15 cellular contexts compared by ENCODE assay signal in genomic region chr6:168584251-168584650, GRCh38.
DNase-seq lines count a peak whose midpoint lies in the region; ATAC-seq, FAIRE-seq and TF ChIP-seq lines count a peak whose summit lies in the region.
"Had no signal": no experiment of that assay in that cellular context is flagged by ENCODE, and none has a peak within 500 bp of the region (broad histone marks: within the 10 kb centered on the region; RNA-seq: fewer than 3 reads in every experiment).

No MANE protein-coding gene starts in this region.

- CTCF ChIA-PET in Caco-2 (lab: Charles Lee), result no interaction called here

- H3K4me3 Mint-ChIP-seq in astrocyte (ENCODE audit: unreplicated experiment) (no peak overlapping the region), Caco-2 (ENCODE audit: unreplicated experiment) (no peak overlapping the region)

- no peak overlapping the region for H2AFZ ChIP-seq in astrocyte (ENCODE audit: low read depth, low read length)

- POLR2A ChIA-PET in Caco-2 (lab: Charles Lee), result no interaction called here

- no peaks in the 10 kb centered on the region for H3K79me2 ChIP-seq in astrocyte (ENCODE audit: insufficient read depth, low read length)

- no peaks in the 10 kb centered on the region for H4K20me1 ChIP-seq in astrocyte (ENCODE audit: insufficient read depth, low read length)

- H3K27ac ChIP-seq in astrocyte (ENCODE audit: low read depth, low read length), result no peak overlapping the region
- no peak overlapping the region for H3K27ac ChIP-seq in lung (ENCODE audit: low read depth in 1 of 2, low read length in 1 of 2)
- H3K27ac ChIP-seq in thyroid gland, result peak overlapping the region in 2 of 3 donors; percentile 13 to 38
- H3K27ac ChIP-seq: A549, C4-2B had no signal

- no peak for TF ChIP-seq CTCF in astrocyte (IDR thresholded peaks at IDR 0.05; ENCODE audit: insufficient read depth, low read depth, low read length)
- no peak for TF ChIP-seq CTCF in lung (IDR thresholded peaks at IDR 0.05; ENCODE audit: control extremely low read depth, extremely low read depth)
- no peak for TF ChIP-seq CTCF in thyroid gland (IDR thresholded peaks at IDR 0.05)
- no peak for TF ChIP-seq CTCF in Caco-2 (IDR thresholded peaks at IDR 0.05; ENCODE audit: insufficient read depth in 1 of 2, low read depth in 1 of 2, low read length in 1 of 2, severe bottlenecking in 1 of 2, unreplicated experiment in 1 of 2)
- no peak for TF ChIP-seq CTCF in GM10266 (IDR thresholded peaks at IDR 0.05; ENCODE audit: control insufficient read depth, insufficient read depth, low read depth, missing control alignments)

- no peak for TF ChIP-seq POLR2A in thyroid gland (IDR thresholded peaks at IDR 0.05)

- no peak overlapping the region for H3K4me3 ChIP-seq in astrocyte (ENCODE audit: insufficient read depth, low read depth, low read length)
- no peak overlapping the region for H3K4me3 ChIP-seq in lung
- H3K4me3 ChIP-seq in thyroid gland (replicated peaks in 1 of 3), result no peak overlapping the region
- no peak overlapping the region for H3K4me3 ChIP-seq in Caco-2 (ENCODE audit: low read depth, low read length)
- H3K4me3 ChIP-seq: A549, Peyer's patch had no signal

- H3K9me3 ChIP-seq in astrocyte (ENCODE audit: insufficient read depth, low read depth, low read length) (no peaks in the 10 kb centered on the region), lung (ENCODE audit: control insufficient read depth in 2 of 2, insufficient read depth in 1 of 2, low read length in 1 of 2) (peaks cover 0 to 1% of the 10 kb centered on the region in 2 donors), thyroid gland (no peaks in the 10 kb centered on the region), Caco-2 (no peaks in the 10 kb centered on the region)
- H3K9me3 ChIP-seq: A549, Peyer's patch had no signal

- peak; percentile 59 for ATAC-seq in lung (ENCODE audit: insufficient read depth, low FRiP score)
- no peak for ATAC-seq in GM18907 (IDR thresholded peaks at IDR 0.05; ENCODE audit: unreplicated experiment)
- no peak for ATAC-seq in esophagus mucosa
- ATAC-seq: A549 had no signal

- H3K4me1 ChIP-seq in astrocyte (ENCODE audit: insufficient read depth, low read length) (no peaks in the 10 kb centered on the region), lung (ENCODE audit: control insufficient read depth in 2 of 2, insufficient read depth in 2 of 2, low read length in 2 of 2) (no peaks in the 10 kb centered on the region), thyroid gland (peaks cover 10 to 17% of the 10 kb centered on the region in 2 donors), Caco-2 (no peaks in the 10 kb centered on the region)
- H3K4me1 ChIP-seq: A549, Peyer's patch had no signal

- H3K4me1 Mint-ChIP-seq in astrocyte (ENCODE audit: low read depth, unreplicated experiment) (peaks cover 2% of the 10 kb centered on the region), Caco-2 (ENCODE audit: low read depth, unreplicated experiment) (no peaks in the 10 kb centered on the region)

- H3K4me2 ChIP-seq in astrocyte (ENCODE audit: low read length), result no peak overlapping the region
- H3K4me2 ChIP-seq: A549 had no signal

- H3K27me3 ChIP-seq in astrocyte (ENCODE audit: insufficient read depth, low read length) (no peaks in the 10 kb centered on the region), lung (ENCODE audit: control insufficient read depth, insufficient read depth) (no peaks in the 10 kb centered on the region), thyroid gland (no peaks in the 10 kb centered on the region), Caco-2 (replicated peaks; ENCODE audit: control insufficient read depth, insufficient read depth, low read length) (no peaks in the 10 kb centered on the region)
- H3K27me3 ChIP-seq: Peyer's patch had no signal

- H3K27me3 Mint-ChIP-seq in astrocyte (ENCODE audit: low read depth, unreplicated experiment) (peaks cover 25% of the 10 kb centered on the region), Caco-2 (ENCODE audit: insufficient read depth, unreplicated experiment) (no peaks in the 10 kb centered on the region)

- no peak for FAIRE-seq in astrocyte (lab: Jason Lieb, UNC)
- FAIRE-seq: A549, GM19239 had no signal

- H3K27ac Mint-ChIP-seq in astrocyte (ENCODE audit: unreplicated experiment), result no peak overlapping the region
- no peak overlapping the region for H3K27ac Mint-ChIP-seq in Caco-2 (ENCODE audit: unreplicated experiment)

- H3K9me3 Mint-ChIP-seq in astrocyte (ENCODE audit: unreplicated experiment) (no peaks in the 10 kb centered on the region), Caco-2 (ENCODE audit: unreplicated experiment) (no peaks in the 10 kb centered on the region)

- intact Hi-C loops in thyroid gland (cut with DNase I), result no loop called here
- intact Hi-C loops in Caco-2 (cut with micrococcal nuclease; ENCODE audit: unreplicated experiment), result no loop called here

- DNase-seq in DMS79 treated with DMSO at 0.1 percent for 48 hours (lab: John Stamatoyannopoulos, UW), result peak; percentile 87
- peak; percentile 6 for DNase-seq in astrocyte (ENCODE audit: low read depth)
- DNase-seq in lung (ENCODE audit: low spot score), result no peak
- no peak for DNase-seq in thyroid gland
- DNase-seq in Caco-2, result no peak
- DNase-seq in GM10266 (ENCODE audit: extremely low spot score), result no peak
- DNase-seq: DMS153, NCI-H748 treated with DMSO at 0.1 percent for 48 hours, Peyer's patch, Right ventricle myocardium superior had no signal

- no peak overlapping the region for H3K9ac ChIP-seq in astrocyte (ENCODE audit: low read length)

- H3K36me3 ChIP-seq in astrocyte (ENCODE audit: insufficient read depth, low read length) (no peaks in the 10 kb centered on the region), lung (ENCODE audit: control insufficient read depth in 2 of 2, insufficient read depth in 2 of 2, low read length in 2 of 2) (no peaks in the 10 kb centered on the region), thyroid gland (no peaks in the 10 kb centered on the region), Caco-2 (ENCODE audit: control insufficient read depth, insufficient read depth, low read length) (no peaks in the 10 kb centered on the region)
- H3K36me3 ChIP-seq: Peyer's patch had no signal

- H3K36me3 Mint-ChIP-seq in astrocyte (ENCODE audit: low read depth, unreplicated experiment) (no peaks in the 10 kb centered on the region), Caco-2 (ENCODE audit: insufficient read depth, unreplicated experiment) (no peaks in the 10 kb centered on the region)

- WGBS in lung, 2 donors, result 54 to 71% methylated on average over 6 of the region's 6 CpGs
- 58 to 62% methylated on average over 6 of the region's 6 CpGs for WGBS in thyroid gland, 2 donors

- BruUV-seq in Caco-2 (replicated peaks; lab: Mats Ljungman, UMichigan), result no TSS peak

Comparison
In these comparisons a context has a peak if more than half of its experiments do, and no peak if none do; other contexts are left out.
1. DNase-seq: peak in DMS79 treated with DMSO at 0.1 percent for 48 hours (single experiment) and astrocyte (single experiment); none in lung (single experiment), thyroid gland (0 of 2), Caco-2 (0 of 2) and GM10266 (single experiment).
2. H3K27ac ChIP-seq: peak in thyroid gland (2 of 3); none in astrocyte (single experiment) and lung (0 of 2).